In genomic region chr1:100868364-100868995, GRCh38 we compare ENCODE assay signal across 8 cellular contexts. TPM values are rescaled to one million over a fixed set of nuclear protein-coding genes. Genes with fewer than 3 reads are reported as not detected.
A peak's percentile ranks its signal among the peaks of the same experiment; 100 is the strongest.
DNase-seq lines count a peak whose midpoint lies in the region; ATAC-seq, FAIRE-seq and TF ChIP-seq lines count a peak whose summit lies in the region.

No MANE protein-coding gene starts in this region.

- ATAC-seq in HG02623 (IDR thresholded peaks at IDR 0.05; ENCODE audit: unreplicated experiment), result no peak
- no peak for ATAC-seq in activated naive CD4-positive, alpha-beta T cell treated with anti-CD3 and anti-CD28 coated beads, Interleukin-2, amount 50 U/mL, for 72 hours

- no peak for TF ChIP-seq POLR2A in endothelial cell of umbilical vein (IDR thresholded peaks at IDR 0.05; ENCODE audit: low read depth, low read length)

- TF ChIP-seq CTCF in GM13977 (IDR thresholded peaks at IDR 0.05; ENCODE audit: extremely low read depth, insufficient read depth, missing control alignments), result peak; percentile 64
- peak; percentile 64 for TF ChIP-seq CTCF in OCI-LY3 (IDR thresholded peaks at IDR 0.05; ENCODE audit: low read depth, low read length)
- peak; percentile 19 to 30 for TF ChIP-seq CTCF in endothelial cell of umbilical vein (IDR thresholded peaks at IDR 0.05; ENCODE audit: extremely low read depth in 1 of 2, insufficient read depth in 1 of 2, low read depth in 1 of 2, low read length in 2 of 2)
- TF ChIP-seq CTCF in parathyroid adenoma (IDR thresholded peaks at IDR 0.05), result peak; percentile 64

- H2AFZ ChIP-seq in OCI-LY3 (ENCODE audit: low read depth, low read length) (0 out of 2 replicates have a peak overlapping the region, but pooled peaks have one; percentile 17), endothelial cell of umbilical vein (ENCODE audit: low read depth, low read length) (peak overlapping the region; percentile 48), parathyroid adenoma (peak overlapping the region; percentile 25)

- peak; percentile 78 for FAIRE-seq in endothelial cell of umbilical vein (lab: Jason Lieb, UNC)

- H3K79me2 ChIP-seq in OCI-LY3 (ENCODE audit: low read length) (no peaks in the 10 kb centered on the region), endothelial cell of umbilical vein (ENCODE audit: control insufficient read depth, insufficient read depth, low read length) (no peaks in the 10 kb centered on the region), parathyroid adenoma (no peaks in the 10 kb centered on the region)

- dilution Hi-C loops in endothelial cell of umbilical vein (cut with MboI; ENCODE audit: extremely low pct_ligation_motif_present, low sequenced_read_pairs), result loop anchor here (25.0 kb wide), 1 partner anchor 256 kb away; no protein-coding TSS in a partner anchor

- H3K9me3 ChIP-seq in OCI-LY3 (ENCODE audit: insufficient read depth, low read length) (no peaks in the 10 kb centered on the region), endothelial cell of umbilical vein (replicated peaks; ENCODE audit: control insufficient read depth, insufficient read depth, low read length) (no peaks in the 10 kb centered on the region), parathyroid adenoma (ENCODE audit: control insufficient read depth, low read length) (no peaks in the 10 kb centered on the region)

- no peaks in the 10 kb centered on the region for H3K36me3 ChIP-seq in OCI-LY3 (replicated peaks; ENCODE audit: low read depth, low read length)
- no peaks in the 10 kb centered on the region for H3K36me3 ChIP-seq in endothelial cell of umbilical vein (ENCODE audit: control insufficient read depth in 2 of 2, extremely low read depth in 1 of 2, insufficient read depth in 2 of 2, low read length in 2 of 2)
- no peaks in the 10 kb centered on the region for H3K36me3 ChIP-seq in parathyroid adenoma (ENCODE audit: control insufficient read depth, insufficient read depth, low read length)

- H3K9ac ChIP-seq in OCI-LY3 (ENCODE audit: low read length) (no peak overlapping the region), endothelial cell of umbilical vein (replicated peaks; ENCODE audit: extremely low read depth, insufficient read depth, low read length) (peak overlapping the region; percentile 79), parathyroid adenoma (no peak overlapping the region)

- H4K20me1 ChIP-seq in OCI-LY3 (ENCODE audit: insufficient read depth, low read length) (no peaks in the 10 kb centered on the region), endothelial cell of umbilical vein (replicated peaks; ENCODE audit: control insufficient read depth, extremely low read depth, insufficient read depth, low read length) (no peaks in the 10 kb centered on the region)

- no peaks in the 10 kb centered on the region for H3K27me3 ChIP-seq in OCI-LY3 (ENCODE audit: low read depth, low read length)
- H3K27me3 ChIP-seq in endothelial cell of umbilical vein (ENCODE audit: control insufficient read depth in 2 of 2, insufficient read depth in 2 of 2, low read length in 2 of 2), result no peaks in the 10 kb centered on the region
- no peaks in the 10 kb centered on the region for H3K27me3 ChIP-seq in parathyroid adenoma (ENCODE audit: control insufficient read depth, insufficient read depth, low read length)

- POLR2A ChIA-PET in endothelial cell of umbilical vein (lab: Charles Lee), result interaction anchor here (0.6 to 1.0 kb wide), 3 partner anchors 114 to 405 kb away, joined by 3 to 4 read pairs (median 4); no protein-coding TSS in a partner anchor

- intact Hi-C loops in endothelial cell of umbilical vein (cut with micrococcal nuclease) (loop anchor here (1.0 to 10.0 kb wide), 8 partner anchors 164 to 1060 kb away; partner anchors contain the start of genes CDC14A and GPR88), posterior cingulate gyrus (cut with DNase I) (loop anchor here (1.0 to 2.0 kb wide), 3 partner anchors 262 to 1060 kb away; no protein-coding TSS in a partner anchor)

- DNase-seq in AG08395 (ENCODE audit: low spot score) (peak; percentile 35), GM13977 (ENCODE audit: low spot score) (no peak), endothelial cell of umbilical vein (ENCODE audit: low read depth, low spot score) (peak; percentile 79), posterior cingulate gyrus (no peak)
- no peak for DNase-seq in activated naive CD4-positive, alpha-beta T cell treated with anti-CD3 and anti-CD28 coated beads, Interleukin-2, amount 50 U/mL, for 72 hours (ENCODE audit: low spot score in 2 of 2)

- H3K4me1 ChIP-seq in OCI-LY3 (ENCODE audit: low read length) (peaks cover 3% of the 10 kb centered on the region; the same call in 1 of the 2 replicates), endothelial cell of umbilical vein (ENCODE audit: control insufficient read depth, extremely low read depth, insufficient read depth, low read length) (peaks cover 13% of the 10 kb centered on the region), parathyroid adenoma (no peaks in the 10 kb centered on the region)

- H3K4me2 ChIP-seq in OCI-LY3 (ENCODE audit: low read length) (peak overlapping the region; percentile 48), endothelial cell of umbilical vein (ENCODE audit: insufficient read depth, low read length) (peak overlapping the region; percentile 93), parathyroid adenoma (ENCODE audit: low read length) (no peak overlapping the region)

- CTCF ChIA-PET in endothelial cell of umbilical vein (lab: Charles Lee), result interaction anchor here (0.6 to 9.8 kb wide), 67 partner anchors 8 to 1071 kb away, joined by 3 to 261 read pairs (median 4); partner anchors contain the start of genes CDC14A, DBT, EXTL2 and GPR88

- no TSS peak for BruUV-seq in endothelial cell of umbilical vein (replicated peaks; lab: Mats Ljungman, UMichigan)

- H3K36me3 Mint-ChIP-seq in activated naive CD4-positive, alpha-beta T cell treated with anti-CD3 and anti-CD28 coated beads, Interleukin-2, amount 50 U/mL, for 72 hours, result no peaks in the 10 kb centered on the region

- no peak overlapping the region for H3K27ac Mint-ChIP-seq in activated naive CD4-positive, alpha-beta T cell treated with anti-CD3 and anti-CD28 coated beads, Interleukin-2, amount 50 U/mL, for 72 hours

- in situ Hi-C loops in GM13977 (cut with MboI; ENCODE audit: low pct_unique_long_range_greater_than_20kb, low sequenced_read_pairs, unreplicated experiment), result loop anchor here (10.0 kb wide), 1 partner anchor 414 kb away; no protein-coding TSS in a partner anchor

- H3K4me3 ChIP-seq in OCI-LY3 (ENCODE audit: low read length) (peak overlapping the region; percentile 39), endothelial cell of umbilical vein (replicated peaks in 1 of 3; ENCODE audit: insufficient read depth in 1 of 3, low read depth in 1 of 3, low read length in 3 of 3) (peak overlapping the region in 2 of 3 experiments; percentile 30 to 51), parathyroid adenoma (ENCODE audit: low read depth, low read length) (no peak overlapping the region)

- H3K9me3 Mint-ChIP-seq in activated naive CD4-positive, alpha-beta T cell treated with anti-CD3 and anti-CD28 coated beads, Interleukin-2, amount 50 U/mL, for 72 hours, result no peaks in the 10 kb centered on the region

- H3K9me1 ChIP-seq in endothelial cell of umbilical vein (replicated peaks; ENCODE audit: control insufficient read depth, extremely low read depth, insufficient read depth, low read length), result no peaks in the 10 kb centered on the region

- no peak overlapping the region for H3K27ac ChIP-seq in OCI-LY3 (ENCODE audit: low read length)
- H3K27ac ChIP-seq in endothelial cell of umbilical vein (ENCODE audit: insufficient read depth, low read depth, low read length), result peak overlapping the region; percentile 55
- no peak overlapping the region for H3K27ac ChIP-seq in parathyroid adenoma

TF ChIP-seq in endothelial cell of umbilical vein, 7 proteins besides CTCF, POLR2A, EP300 and RAD21:
- TF ChIP-seq MYC (IDR thresholded peaks at IDR 0.05; ENCODE audit: low read depth, low read length) (no peak), JUN (IDR thresholded peaks at IDR 0.05; ENCODE audit: borderline replicate concordance, insufficient read depth, insufficient read length, low read depth) (peak; percentile 53)

RNA-seq across cellular contexts. Expression of gene EXTL2, which starts 26.2 kb away (rescaled TPM):
- 29.2 and 30.7 TPM in 2 replicates for total RNA-seq in endothelial cell of umbilical vein
- 14.4 and 19.4 TPM in 2 replicates for polyA plus RNA-seq in endothelial cell of umbilical vein
- polyA plus RNA-seq in endothelial cell of umbilical vein (2011; cell fraction: cytosol; rRNA removed), result 16.4 and 19.2 TPM in 2 replicates
- polyA plus RNA-seq in endothelial cell of umbilical vein (2011; cell fraction: nucleus; rRNA removed), result 40.5 and 50.8 TPM in 2 replicates
- 34.9 and 46.0 TPM in 2 replicates for polyA plus RNA-seq in endothelial cell of umbilical vein (2012)
- 17.4 and 18.8 TPM in 2 replicates for polyA minus RNA-seq in endothelial cell of umbilical vein
- 5.3 TPM for polyA minus RNA-seq in endothelial cell of umbilical vein (2011; cell fraction: cytosol; rRNA and poly(A)+ RNA removed)
- polyA minus RNA-seq in endothelial cell of umbilical vein (2011; cell fraction: nucleus; rRNA and poly(A)+ RNA removed), result 28.3 and 41.5 TPM in 2 replicates
- 1 to 10 TPM; 5.3 to 9.0 TPM for total RNA-seq in activated naive CD4-positive, alpha-beta T cell treated with anti-CD3 and anti-CD28 coated beads, Interleukin-2, amount 50 U/mL, for 72 hours

RNA-seq across cellular contexts. Expression of gene SLC30A7, which starts 27.4 kb away (rescaled TPM):
- 38.6 and 39.0 TPM in 2 replicates for total RNA-seq in endothelial cell of umbilical vein
- 7.6 and 9.3 TPM in 2 replicates for polyA plus RNA-seq in endothelial cell of umbilical vein
- polyA plus RNA-seq in endothelial cell of umbilical vein (2011; cell fraction: cytosol; rRNA removed), result 6.3 and 7.2 TPM in 2 replicates
- 18.4 and 22.3 TPM in 2 replicates for polyA plus RNA-seq in endothelial cell of umbilical vein (2011; cell fraction: nucleus; rRNA removed)
- 11.0 and 15.6 TPM in 2 replicates for polyA plus RNA-seq in endothelial cell of umbilical vein (2012)
- 50.4 and 51.9 TPM in 2 replicates for polyA minus RNA-seq in endothelial cell of umbilical vein
- 12.3 TPM for polyA minus RNA-seq in endothelial cell of umbilical vein (2011; cell fraction: cytosol; rRNA and poly(A)+ RNA removed)
- polyA minus RNA-seq in endothelial cell of umbilical vein (2011; cell fraction: nucleus; rRNA and poly(A)+ RNA removed), result 25.1 and 40.1 TPM in 2 replicates
- 10 to 100 TPM; 39.0 to 42.2 TPM for total RNA-seq in activated naive CD4-positive, alpha-beta T cell treated with anti-CD3 and anti-CD28 coated beads, Interleukin-2, amount 50 U/mL, for 72 hours

Comparison
In these comparisons a context has a peak if more than half of its experiments do, and no peak if none do; other contexts are left out.
1. DNase-seq: peak in AG08395 (single experiment) and endothelial cell of umbilical vein (single experiment); none in GM13977 (single experiment), activated naive CD4-positive, alpha-beta T cell treated with anti-CD3 and anti-CD28 coated beads, Interleukin-2, amount 50 U/mL, for 72 hours (0 of 2) and posterior cingulate gyrus (0 of 10).
2. Peak in every context shown above with its lines, with median percentiles within 50 percentile points of each other: CTCF ChIP-seq and H2AFZ ChIP-seq.